Comparison of ENCODE assay signal across 26 cellular contexts in the genomic region with DNA sequence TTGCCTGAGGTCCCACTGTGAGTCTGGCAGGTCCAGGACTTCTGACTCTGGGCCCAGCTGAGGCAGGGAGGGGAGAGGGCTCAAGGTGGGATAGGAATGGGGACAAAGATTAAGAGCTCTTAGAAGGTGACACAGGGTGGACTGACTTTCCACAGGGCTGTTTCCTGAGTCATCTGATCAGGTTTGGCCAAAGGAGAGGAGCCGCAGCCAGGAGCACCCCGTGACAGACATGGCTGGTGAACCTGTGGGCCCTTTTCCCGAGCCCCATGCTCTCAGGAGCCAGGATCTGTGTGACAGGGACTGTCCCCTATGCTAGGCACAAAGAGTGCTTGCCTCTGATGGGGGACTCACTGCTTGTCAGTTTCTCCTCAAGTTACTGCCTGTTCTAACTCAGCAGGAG. TPM values are rescaled to one million over a fixed set of nuclear protein-coding genes. Genes with fewer than 3 reads are reported as not detected.
"Had no signal": no experiment of that assay in that cellular context is flagged by ENCODE, and none has a peak within 500 bp of the region (broad histone marks: within the 10 kb centered on the region; RNA-seq: fewer than 3 reads in every experiment).

No MANE protein-coding gene starts in this region.

- H3K9me3 ChIP-seq: suprapubic skin, thoracic aorta had no signal

- H3K27me3 ChIP-seq: spleen, suprapubic skin, tibial artery, uterus had no signal

- H3K79me2 ChIP-seq: parathyroid adenoma had no signal

- ATAC-seq: left cardiac atrium; left lobe of liver; natural killer cell; sciatic nerve; stimulated activated effector memory CD8-positive, alpha-beta T cell treated with anti-CD3 and anti-CD28 coated beads, Interleukin-12 subunit alpha, Interleukin-12 subunit beta, amount 100 ng/mL, for 72 hours had no signal

- H3K4me1 ChIP-seq: parathyroid adenoma, spleen, suprapubic skin, tibial artery, uterus had no signal

- H3K36me3 ChIP-seq: spleen, suprapubic skin, thoracic aorta, tibial artery, uterus had no signal

- H3K36me3 Mint-ChIP-seq: natural killer cell; stimulated activated effector memory CD8-positive, alpha-beta T cell treated with anti-CD3 and anti-CD28 coated beads, Interleukin-12 subunit alpha, Interleukin-12 subunit beta, amount 100 ng/mL, for 72 hours had no signal

- H3K4me1 Mint-ChIP-seq: naive B cell; natural killer cell; stimulated activated effector memory CD8-positive, alpha-beta T cell treated with anti-CD3 and anti-CD28 coated beads, Interleukin-12 subunit alpha, Interleukin-12 subunit beta, amount 100 ng/mL, for 72 hours had no signal

- H3K27me3 Mint-ChIP-seq: progenitor cell of endocrine pancreas; stimulated activated naive CD8-positive, alpha-beta T cell treated with anti-CD3 and anti-CD28 coated beads, Interleukin-15, Interleukin-2, amounts not matched to agents 100 ng/mL and 50 ng/mL, for 24 hours; type B pancreatic cell had no signal

- H3K9ac ChIP-seq: parathyroid adenoma had no signal

- H3K27ac ChIP-seq: parathyroid adenoma, spleen, suprapubic skin, thoracic aorta, tibial artery, uterus had no signal

- H3K4me3 Mint-ChIP-seq: mesothelial cell of epicardium; natural killer cell; stimulated activated effector memory CD8-positive, alpha-beta T cell treated with anti-CD3 and anti-CD28 coated beads, Interleukin-12 subunit alpha, Interleukin-12 subunit beta, amount 100 ng/mL, for 72 hours; stimulated activated naive CD8-positive, alpha-beta T cell treated with anti-CD3 and anti-CD28 coated beads, Interleukin-15, Interleukin-2, amounts not matched to agents 100 ng/mL and 50 ng/mL, for 24 hours; type B pancreatic cell had no signal

- H2AFZ ChIP-seq: parathyroid adenoma had no signal

- H3K27ac Mint-ChIP-seq: mesothelial cell of epicardium; naive B cell; natural killer cell; progenitor cell of endocrine pancreas; stimulated activated effector memory CD8-positive, alpha-beta T cell treated with anti-CD3 and anti-CD28 coated beads, Interleukin-12 subunit alpha, Interleukin-12 subunit beta, amount 100 ng/mL, for 72 hours; stimulated activated naive CD8-positive, alpha-beta T cell treated with anti-CD3 and anti-CD28 coated beads, Interleukin-15, Interleukin-2, amounts not matched to agents 100 ng/mL and 50 ng/mL, for 24 hours; type B pancreatic cell had no signal

- H3K9me3 Mint-ChIP-seq: natural killer cell; stimulated activated naive CD8-positive, alpha-beta T cell treated with anti-CD3 and anti-CD28 coated beads, Interleukin-15, Interleukin-2, amounts not matched to agents 100 ng/mL and 50 ng/mL, for 24 hours had no signal

- DNase-seq: head of caudate nucleus; hippocampal formation; kidney glomerular epithelial cell; left cardiac atrium; mesendoderm; naive B cell; natural killer cell; nucleus accumbens; retina; small intestine; spleen; stimulated activated CD4-positive, alpha-beta T cell treated with anti-CD3 and anti-CD28 coated beads, Interleukin-4, amount 100 ng/mL, for 24 hours; stimulated activated naive CD4-positive, alpha-beta T cell; tibial artery; uterus had no signal

- H3K4me3 ChIP-seq: lung, spleen, suprapubic skin, thoracic aorta, tibial artery, uterus had no signal

RNA-seq across cellular contexts. Expression of gene COL27A1, which starts 37.8 kb away (rescaled TPM):
- total RNA-seq: natural killer cell had no signal
